Comparison of ENCODE assay signal across 9 cellular contexts in the genomic region with DNA sequence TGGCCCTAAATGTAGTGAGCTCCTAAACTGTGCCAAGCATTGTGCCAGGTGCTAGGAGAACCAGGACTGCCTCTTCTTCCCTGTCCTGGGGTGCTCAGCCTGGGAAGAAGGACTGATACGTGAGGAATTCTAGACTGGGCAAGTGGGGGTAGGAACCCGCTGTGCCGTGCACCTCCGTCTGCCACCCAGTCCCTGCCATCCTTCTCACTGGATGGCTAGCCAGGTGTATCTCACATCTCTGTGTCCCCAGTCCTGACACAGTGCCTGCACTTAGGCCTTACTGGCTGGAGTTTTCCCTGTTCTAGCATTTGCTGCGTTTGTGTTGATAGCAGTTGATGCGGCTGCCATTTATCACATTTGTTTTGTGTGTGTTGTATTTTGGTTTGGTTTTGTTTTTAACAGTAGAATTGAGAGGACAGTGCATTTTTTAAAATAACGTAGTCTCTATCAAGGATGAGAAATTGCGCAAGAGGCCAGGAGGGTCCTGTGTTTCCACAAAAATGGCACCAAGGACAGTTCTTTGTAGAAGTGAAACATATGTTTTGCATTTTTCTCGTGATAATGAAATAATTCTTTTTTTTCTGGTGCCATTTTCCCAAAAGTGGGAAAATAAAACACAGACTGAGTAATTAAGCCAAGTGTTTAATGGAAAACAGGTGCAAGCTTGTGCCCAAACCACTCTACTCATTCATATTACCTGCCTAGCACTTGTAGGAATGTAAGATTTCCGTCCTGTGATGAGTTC.
DNase-seq lines count a peak whose midpoint lies in the region; ATAC-seq lines count a peak whose summit lies in the region.
"Had no signal": no experiment of that assay in that cellular context is flagged by ENCODE, and none has a peak within 500 bp of the region (broad histone marks: within the 10 kb centered on the region; RNA-seq: fewer than 3 reads in every experiment).

No MANE protein-coding gene starts in this region.

- peaks cover 79% of the 10 kb centered on the region for H3K4me1 ChIP-seq in effector memory CD4-positive, alpha-beta T cell (ENCODE audit: control insufficient read depth, insufficient read depth, low read length, poor library complexity, severe bottlenecking)
- H3K4me1 ChIP-seq in rectal smooth muscle tissue (ENCODE audit: control insufficient read depth, insufficient read depth, low read length): peaks cover 19% of the 10 kb centered on the region

- peak overlapping the region; percentile 51 for H3K27ac ChIP-seq in effector memory CD4-positive, alpha-beta T cell (ENCODE audit: insufficient read depth, low read length, poor library complexity, severe bottlenecking)
- peak overlapping the region; percentile 8 for H3K27ac ChIP-seq in rectal smooth muscle tissue (ENCODE audit: low read depth, low read length)
- H3K27ac ChIP-seq: epithelial cell of prostate had no signal

- H3K9ac ChIP-seq in rectal smooth muscle tissue (ENCODE audit: low read length): no peak overlapping the region

- DNase-seq in GM03348 (ENCODE audit: low spot score) (peak; percentile 42), MV-4-11 (lab: John Stamatoyannopoulos, UW) (peak; percentile 54), 8988T (no peak)
- DNase-seq in effector memory CD4-positive, alpha-beta T cell: no peak
- DNase-seq: activated gamma-delta T cell had no signal

- no peak for ATAC-seq in GM21447 (IDR thresholded peaks at IDR 0.05; ENCODE audit: unreplicated experiment)
- no peak for ATAC-seq in HG02588 (IDR thresholded peaks at IDR 0.05; ENCODE audit: unreplicated experiment)

- no peaks in the 10 kb centered on the region for H3K27me3 ChIP-seq in effector memory CD4-positive, alpha-beta T cell (replicated peaks; ENCODE audit: control insufficient read depth, insufficient read depth, low read length, poor library complexity, severe bottlenecking)
- no peaks in the 10 kb centered on the region for H3K27me3 ChIP-seq in rectal smooth muscle tissue (ENCODE audit: control insufficient read depth, insufficient read depth, low read length)

- H3K36me3 ChIP-seq in effector memory CD4-positive, alpha-beta T cell (ENCODE audit: control insufficient read depth, insufficient read depth, low read length): no peaks in the 10 kb centered on the region
- no peaks in the 10 kb centered on the region for H3K36me3 ChIP-seq in rectal smooth muscle tissue (ENCODE audit: control insufficient read depth, insufficient read depth, low read length)

- H3K9me3 ChIP-seq in effector memory CD4-positive, alpha-beta T cell (ENCODE audit: control insufficient read depth, low read length): no peaks in the 10 kb centered on the region

- no peak overlapping the region for H3K4me3 ChIP-seq in effector memory CD4-positive, alpha-beta T cell (ENCODE audit: insufficient read depth, low read depth, low read length, poor library complexity, severe bottlenecking)
- no peak overlapping the region for H3K4me3 ChIP-seq in rectal smooth muscle tissue (ENCODE audit: low read length)

Comparison
In these comparisons a context has a peak if more than half of its experiments do, and no peak if none do; other contexts are left out.
1. DNase-seq: peak in GM03348 (single experiment) and MV-4-11 (single experiment); none in effector memory CD4-positive, alpha-beta T cell (0 of 3) and 8988T (single experiment).